Comparison of ENCODE assay signal across 17 cellular contexts in genomic region chr20:5636841-5637240, GRCh38. TPM values are rescaled to one million over a fixed set of nuclear protein-coding genes. Genes with fewer than 3 reads are reported as not detected.
DNase-seq lines count a peak whose midpoint lies in the region; ATAC-seq and TF ChIP-seq lines count a peak whose summit lies in the region.
"Had no signal": no experiment of that assay in that cellular context is flagged by ENCODE, and none has a peak within 500 bp of the region (broad histone marks: within the 10 kb centered on the region; RNA-seq: fewer than 3 reads in every experiment).

No MANE protein-coding gene starts in this region.

- H4K20me1 ChIP-seq in OCI-LY7 (ENCODE audit: insufficient read depth, low read length): no peaks in the 10 kb centered on the region

- no peak for TF ChIP-seq CTCF in OCI-LY7 (conservative IDR thresholded peaks at IDR 0.05; ENCODE audit: low read length)

- H3K4me3 Mint-ChIP-seq in activated CD4-positive, alpha-beta T cell treated with anti-CD3 and anti-CD28 coated beads, Interleukin-2, amount 10 ng/mL, durations not matched to agents 7 days and 5 days: no peak overlapping the region
- no peak overlapping the region for H3K4me3 Mint-ChIP-seq in activated CD4-positive, alpha-beta T cell treated with anti-CD3 and anti-CD28 coated beads, Interleukin-2, amount 10 ng/mL, durations not matched to agents 24 days and 14 days
- H3K4me3 Mint-ChIP-seq in stimulated activated memory B cell treated with anti-CD40 and anti-IgM and Interleukin-4, amounts not matched to agents 10 μg/mL and 1 μg/mL and 100 μg/mL, for 72 hours: no peak overlapping the region
- H3K4me3 Mint-ChIP-seq: CD4-positive, CD25-positive, alpha-beta regulatory T cell; CD8-positive, alpha-beta T cell; H9 had no signal

- no peaks in the 10 kb centered on the region for H3K79me2 ChIP-seq in OCI-LY7 (ENCODE audit: insufficient read depth, low read depth, low read length)

- H3K27ac ChIP-seq in OCI-LY7 (ENCODE audit: low read depth, low read length, poor library complexity, severe bottlenecking): no peak overlapping the region
- H3K27ac ChIP-seq: C4-2B, GM23248 had no signal

- H2AFZ ChIP-seq in OCI-LY7 (ENCODE audit: low read length): peak overlapping the region; percentile 48
- H2AFZ ChIP-seq: GM23248 had no signal

- no peak for ATAC-seq in stimulated activated memory B cell treated with anti-CD40 and anti-IgM and Interleukin-4, amounts not matched to agents 10 μg/mL and 1 μg/mL and 100 μg/mL, for 72 hours
- ATAC-seq: CD8-positive, alpha-beta T cell; GM12878; HCT116 had no signal

- H3K9me2 ChIP-seq in OCI-LY7 (ENCODE audit: insufficient read depth, low read length): no peaks in the 10 kb centered on the region

- no peak for DNase-seq in activated CD4-positive, alpha-beta T cell treated with anti-CD3 and anti-CD28 coated beads, Interleukin-2, amount 10 ng/mL, durations not matched to agents 7 days and 5 days
- DNase-seq in activated CD4-positive, alpha-beta T cell treated with anti-CD3 and anti-CD28 coated beads, Interleukin-2, amount 10 ng/mL, durations not matched to agents 24 days and 14 days: no peak
- no peak for DNase-seq in OCI-LY7 (ENCODE audit: low spot score)
- no peak for DNase-seq in GF-D8 (lab: John Stamatoyannopoulos, UW)
- DNase-seq in hypothalamus (lab: John Stamatoyannopoulos, UW): no peak
- DNase-seq: 8988T; Caco-2; CD4-positive, CD25-positive, alpha-beta regulatory T cell; CD8-positive, alpha-beta T cell; DMS153; DND-41; GM23248; H9 had no signal

- peak overlapping the region; percentile 51 for H3K27ac Mint-ChIP-seq in activated CD4-positive, alpha-beta T cell treated with anti-CD3 and anti-CD28 coated beads, Interleukin-2, amount 10 ng/mL, durations not matched to agents 7 days and 5 days
- H3K27ac Mint-ChIP-seq in activated CD4-positive, alpha-beta T cell treated with anti-CD3 and anti-CD28 coated beads, Interleukin-2, amount 10 ng/mL, durations not matched to agents 24 days and 14 days: no peak overlapping the region
- H3K27ac Mint-ChIP-seq in stimulated activated memory B cell treated with anti-CD40 and anti-IgM and Interleukin-4, amounts not matched to agents 10 μg/mL and 1 μg/mL and 100 μg/mL, for 72 hours: peak overlapping the region; percentile 53
- H3K27ac Mint-ChIP-seq: CD4-positive, CD25-positive, alpha-beta regulatory T cell; CD8-positive, alpha-beta T cell; H9 had no signal

- H3K4me2 ChIP-seq in OCI-LY7 (ENCODE audit: low read length): no peak overlapping the region

- H3K27me3 Mint-ChIP-seq in activated CD4-positive, alpha-beta T cell treated with anti-CD3 and anti-CD28 coated beads, Interleukin-2, amount 10 ng/mL, durations not matched to agents 7 days and 5 days: no peaks in the 10 kb centered on the region
- no peaks in the 10 kb centered on the region for H3K27me3 Mint-ChIP-seq in activated CD4-positive, alpha-beta T cell treated with anti-CD3 and anti-CD28 coated beads, Interleukin-2, amount 10 ng/mL, durations not matched to agents 24 days and 14 days
- H3K27me3 Mint-ChIP-seq in stimulated activated memory B cell treated with anti-CD40 and anti-IgM and Interleukin-4, amounts not matched to agents 10 μg/mL and 1 μg/mL and 100 μg/mL, for 72 hours: no peaks in the 10 kb centered on the region
- H3K27me3 Mint-ChIP-seq: CD4-positive, CD25-positive, alpha-beta regulatory T cell had no signal

- H3K4me1 ChIP-seq in OCI-LY7 (ENCODE audit: insufficient read depth, low read length, poor library complexity, severe bottlenecking): peaks cover 17% of the 10 kb centered on the region
- H3K4me1 ChIP-seq: Caco-2 had no signal

- BruUV-seq in OCI-LY7 (replicated peaks; lab: Mats Ljungman, UMichigan): no TSS peak

- peaks cover 15% of the 10 kb centered on the region; the same call in 1 of the 2 replicates for H3K9me3 ChIP-seq in OCI-LY7 (ENCODE audit: low read length)

- CTCF ChIA-PET in activated CD4-positive, alpha-beta T cell treated with anti-CD3 and anti-CD28 coated beads, Interleukin-2, amount 10 ng/mL, durations not matched to agents 7 days and 5 days (lab: Charles Lee): interaction anchor here (1.2 kb wide), 1 partner anchor 11 kb away, joined by 4 read pairs; no protein-coding TSS in a partner anchor
- CTCF ChIA-PET in OCI-LY7 (lab: Charles Lee; ENCODE audit: unreplicated experiment): no interaction called here

- peaks cover 10% of the 10 kb centered on the region for H3K9me3 Mint-ChIP-seq in activated CD4-positive, alpha-beta T cell treated with anti-CD3 and anti-CD28 coated beads, Interleukin-2, amount 10 ng/mL, durations not matched to agents 7 days and 5 days
- H3K9me3 Mint-ChIP-seq in activated CD4-positive, alpha-beta T cell treated with anti-CD3 and anti-CD28 coated beads, Interleukin-2, amount 10 ng/mL, durations not matched to agents 24 days and 14 days: peaks cover 6% of the 10 kb centered on the region
- peaks cover 11% of the 10 kb centered on the region for H3K9me3 Mint-ChIP-seq in stimulated activated memory B cell treated with anti-CD40 and anti-IgM and Interleukin-4, amounts not matched to agents 10 μg/mL and 1 μg/mL and 100 μg/mL, for 72 hours

- H3K36me3 Mint-ChIP-seq in activated CD4-positive, alpha-beta T cell treated with anti-CD3 and anti-CD28 coated beads, Interleukin-2, amount 10 ng/mL, durations not matched to agents 7 days and 5 days (ENCODE audit: low read depth): no peaks in the 10 kb centered on the region
- no peaks in the 10 kb centered on the region for H3K36me3 Mint-ChIP-seq in activated CD4-positive, alpha-beta T cell treated with anti-CD3 and anti-CD28 coated beads, Interleukin-2, amount 10 ng/mL, durations not matched to agents 24 days and 14 days (ENCODE audit: low read depth)
- H3K36me3 Mint-ChIP-seq in stimulated activated memory B cell treated with anti-CD40 and anti-IgM and Interleukin-4, amounts not matched to agents 10 μg/mL and 1 μg/mL and 100 μg/mL, for 72 hours: peaks cover 8% of the 10 kb centered on the region
- H3K36me3 Mint-ChIP-seq: CD4-positive, CD25-positive, alpha-beta regulatory T cell; CD8-positive, alpha-beta T cell had no signal

- intact Hi-C loops in activated CD4-positive, alpha-beta T cell treated with anti-CD3 and anti-CD28 coated beads, Interleukin-2, amount 10 ng/mL, durations not matched to agents 24 days and 14 days (cut with micrococcal nuclease): no loop called here
- intact Hi-C loops in OCI-LY7 (cut with micrococcal nuclease; ENCODE audit: unreplicated experiment): no loop called here

- no peaks in the 10 kb centered on the region; the same call in 1 of the 2 replicates for H3K36me3 ChIP-seq in OCI-LY7 (ENCODE audit: insufficient read depth, low read length)

- H3K4me3 ChIP-seq in OCI-LY7 (ENCODE audit: low read depth, low read length, poor library complexity, severe bottlenecking): no peak overlapping the region
- H3K4me3 ChIP-seq: GM12878, GM23248 had no signal

- H3K4me1 Mint-ChIP-seq in activated CD4-positive, alpha-beta T cell treated with anti-CD3 and anti-CD28 coated beads, Interleukin-2, amount 10 ng/mL, durations not matched to agents 7 days and 5 days: no peaks in the 10 kb centered on the region
- H3K4me1 Mint-ChIP-seq in activated CD4-positive, alpha-beta T cell treated with anti-CD3 and anti-CD28 coated beads, Interleukin-2, amount 10 ng/mL, durations not matched to agents 24 days and 14 days: no peaks in the 10 kb centered on the region
- H3K4me1 Mint-ChIP-seq in stimulated activated memory B cell treated with anti-CD40 and anti-IgM and Interleukin-4, amounts not matched to agents 10 μg/mL and 1 μg/mL and 100 μg/mL, for 72 hours: peaks cover 8% of the 10 kb centered on the region

- POLR2A ChIA-PET in activated CD4-positive, alpha-beta T cell treated with anti-CD3 and anti-CD28 coated beads, Interleukin-2, amount 10 ng/mL, durations not matched to agents 7 days and 5 days (lab: Charles Lee): no interaction called here
- POLR2A ChIA-PET in OCI-LY7 (lab: Charles Lee): interaction anchor here (0.6 kb wide), 1 partner anchor 9 kb away, joined by 3 read pairs; no protein-coding TSS in a partner anchor

RNA-seq across cellular contexts. Expression of gene GPCPD1, which starts 26.0 kb away (rescaled TPM):
- total RNA-seq in activated CD4-positive, alpha-beta T cell treated with anti-CD3 and anti-CD28 coated beads, Interleukin-2, amount 10 ng/mL, durations not matched to agents 7 days and 5 days: 10 to 100 TPM; 26.1 to 33.0 TPM
- total RNA-seq in activated CD4-positive, alpha-beta T cell treated with anti-CD3 and anti-CD28 coated beads, Interleukin-2, amount 10 ng/mL, durations not matched to agents 24 days and 14 days: 34.8 and 37.7 TPM in 2 replicates
- total RNA-seq in OCI-LY7 (2014; rRNA removed; shearing (Covaris generic)): 36.6 and 50.8 TPM in 2 replicates
- 90.7 and 101 TPM in 2 replicates for total RNA-seq in OCI-LY7 (2022)
